ENCODE assay signal across 1 cellular context in the genomic region with DNA sequence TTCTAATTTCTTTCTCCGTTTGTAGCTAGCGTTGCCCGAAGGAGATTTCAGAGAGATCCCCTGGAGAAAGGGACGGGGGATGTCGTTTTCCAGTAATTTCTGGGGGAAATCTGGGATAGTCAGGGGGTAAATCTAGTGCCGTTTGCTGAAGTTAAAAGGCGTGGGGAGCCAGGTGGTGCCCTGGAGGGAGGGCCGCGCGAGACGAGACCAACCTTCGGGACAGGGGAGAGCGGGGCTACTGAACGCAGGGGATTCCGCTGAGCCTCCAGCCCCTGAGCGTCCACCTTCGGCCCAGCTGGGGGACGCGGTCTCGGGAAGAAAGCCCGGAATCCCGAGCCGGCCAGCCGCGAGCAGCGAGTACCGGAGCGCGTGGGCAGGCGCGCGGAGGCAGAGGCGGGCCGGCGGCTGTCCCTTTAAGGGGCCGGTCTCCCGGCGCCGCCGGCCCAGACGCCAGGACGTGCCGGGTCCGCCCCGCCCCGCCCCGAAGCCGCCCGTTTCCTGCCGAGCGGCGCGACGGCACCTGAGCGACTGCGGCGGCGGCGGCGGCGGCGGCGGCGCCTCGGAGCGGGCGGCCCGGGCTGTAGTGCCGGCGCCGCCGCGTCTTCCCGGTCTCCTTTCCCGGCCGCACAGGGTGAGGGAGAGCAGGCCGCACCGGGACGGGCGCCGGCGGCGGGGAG.
A peak's percentile ranks its signal among the peaks of the same experiment; 100 is the strongest.
TF ChIP-seq lines count a peak whose summit lies in the region.

A gene with protein sequence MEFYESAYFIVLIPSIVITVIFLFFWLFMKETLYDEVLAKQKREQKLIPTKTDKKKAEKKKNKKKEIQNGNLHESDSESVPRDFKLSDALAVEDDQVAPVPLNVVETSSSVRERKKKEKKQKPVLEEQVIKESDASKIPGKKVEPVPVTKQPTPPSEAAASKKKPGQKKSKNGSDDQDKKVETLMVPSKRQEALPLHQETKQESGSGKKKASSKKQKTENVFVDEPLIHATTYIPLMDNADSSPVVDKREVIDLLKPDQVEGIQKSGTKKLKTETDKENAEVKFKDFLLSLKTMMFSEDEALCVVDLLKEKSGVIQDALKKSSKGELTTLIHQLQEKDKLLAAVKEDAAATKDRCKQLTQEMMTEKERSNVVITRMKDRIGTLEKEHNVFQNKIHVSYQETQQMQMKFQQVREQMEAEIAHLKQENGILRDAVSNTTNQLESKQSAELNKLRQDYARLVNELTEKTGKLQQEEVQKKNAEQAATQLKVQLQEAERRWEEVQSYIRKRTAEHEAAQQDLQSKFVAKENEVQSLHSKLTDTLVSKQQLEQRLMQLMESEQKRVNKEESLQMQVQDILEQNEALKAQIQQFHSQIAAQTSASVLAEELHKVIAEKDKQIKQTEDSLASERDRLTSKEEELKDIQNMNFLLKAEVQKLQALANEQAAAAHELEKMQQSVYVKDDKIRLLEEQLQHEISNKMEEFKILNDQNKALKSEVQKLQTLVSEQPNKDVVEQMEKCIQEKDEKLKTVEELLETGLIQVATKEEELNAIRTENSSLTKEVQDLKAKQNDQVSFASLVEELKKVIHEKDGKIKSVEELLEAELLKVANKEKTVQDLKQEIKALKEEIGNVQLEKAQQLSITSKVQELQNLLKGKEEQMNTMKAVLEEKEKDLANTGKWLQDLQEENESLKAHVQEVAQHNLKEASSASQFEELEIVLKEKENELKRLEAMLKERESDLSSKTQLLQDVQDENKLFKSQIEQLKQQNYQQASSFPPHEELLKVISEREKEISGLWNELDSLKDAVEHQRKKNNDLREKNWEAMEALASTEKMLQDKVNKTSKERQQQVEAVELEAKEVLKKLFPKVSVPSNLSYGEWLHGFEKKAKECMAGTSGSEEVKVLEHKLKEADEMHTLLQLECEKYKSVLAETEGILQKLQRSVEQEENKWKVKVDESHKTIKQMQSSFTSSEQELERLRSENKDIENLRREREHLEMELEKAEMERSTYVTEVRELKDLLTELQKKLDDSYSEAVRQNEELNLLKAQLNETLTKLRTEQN (N-terminal part only) (plus strand): TSS at position 484 of the 677 bp plus-strand sequence. CDS start 31,842 bp downstream, outside the sequence.

TF ChIP-seq in HepG2, 621 proteins besides CTCF, POLR2A, EP300 and RAD21 (continued from another document):
- TF ChIP-seq, protein P1, sequence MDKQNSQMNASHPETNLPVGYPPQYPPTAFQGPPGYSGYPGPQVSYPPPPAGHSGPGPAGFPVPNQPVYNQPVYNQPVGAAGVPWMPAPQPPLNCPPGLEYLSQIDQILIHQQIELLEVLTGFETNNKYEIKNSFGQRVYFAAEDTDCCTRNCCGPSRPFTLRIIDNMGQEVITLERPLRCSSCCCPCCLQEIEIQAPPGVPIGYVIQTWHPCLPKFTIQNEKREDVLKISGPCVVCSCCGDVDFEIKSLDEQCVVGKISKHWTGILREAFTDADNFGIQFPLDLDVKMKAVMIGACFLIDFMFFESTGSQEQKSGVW (CRISPR knock-in tag; IDR thresholded peaks at IDR 0.05; ENCODE audit: borderline replicate concordance) = no peak
- TF ChIP-seq SKIL (CRISPR knock-in tag; IDR thresholded peaks at IDR 0.05; ENCODE audit: borderline replicate concordance) (no peak), HMG20B (CRISPR knock-in tag; conservative IDR thresholded peaks at IDR 0.05) (no peak), ERF (CRISPR knock-in tag; IDR thresholded peaks at IDR 0.05) (0 out of 2 replicates have a peak, but pooled peaks have one; percentile 48), NR2F2 (IDR thresholded peaks at IDR 0.05; ENCODE audit: borderline replicate concordance, low read depth) (no peak), ZBTB38 (CRISPR knock-in tag; IDR thresholded peaks at IDR 0.05) (no peak), ZSCAN31 (CRISPR knock-in tag; IDR thresholded peaks at IDR 0.05; ENCODE audit: low read depth) (no peak), KLF11 (CRISPR knock-in tag; IDR thresholded peaks at IDR 0.05) (no peak), ZNF432 (CRISPR knock-in tag; IDR thresholded peaks at IDR 0.05; ENCODE audit: borderline replicate concordance) (no peak), ZNF331 (CRISPR knock-in tag; IDR thresholded peaks at IDR 0.05) (no peak), BCL3 (CRISPR knock-in tag; IDR thresholded peaks at IDR 0.05) (peak; percentile 72; the same call in 1 of the 2 replicates), SMARCC2 (IDR thresholded peaks at IDR 0.05) (no peak)
- TF ChIP-seq, protein P2, sequence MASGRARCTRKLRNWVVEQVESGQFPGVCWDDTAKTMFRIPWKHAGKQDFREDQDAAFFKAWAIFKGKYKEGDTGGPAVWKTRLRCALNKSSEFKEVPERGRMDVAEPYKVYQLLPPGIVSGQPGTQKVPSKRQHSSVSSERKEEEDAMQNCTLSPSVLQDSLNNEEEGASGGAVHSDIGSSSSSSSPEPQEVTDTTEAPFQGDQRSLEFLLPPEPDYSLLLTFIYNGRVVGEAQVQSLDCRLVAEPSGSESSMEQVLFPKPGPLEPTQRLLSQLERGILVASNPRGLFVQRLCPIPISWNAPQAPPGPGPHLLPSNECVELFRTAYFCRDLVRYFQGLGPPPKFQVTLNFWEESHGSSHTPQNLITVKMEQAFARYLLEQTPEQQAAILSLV (CRISPR knock-in tag; IDR thresholded peaks at IDR 0.05; ENCODE audit: borderline replicate concordance) = no peak
- TF ChIP-seq, protein P3, sequence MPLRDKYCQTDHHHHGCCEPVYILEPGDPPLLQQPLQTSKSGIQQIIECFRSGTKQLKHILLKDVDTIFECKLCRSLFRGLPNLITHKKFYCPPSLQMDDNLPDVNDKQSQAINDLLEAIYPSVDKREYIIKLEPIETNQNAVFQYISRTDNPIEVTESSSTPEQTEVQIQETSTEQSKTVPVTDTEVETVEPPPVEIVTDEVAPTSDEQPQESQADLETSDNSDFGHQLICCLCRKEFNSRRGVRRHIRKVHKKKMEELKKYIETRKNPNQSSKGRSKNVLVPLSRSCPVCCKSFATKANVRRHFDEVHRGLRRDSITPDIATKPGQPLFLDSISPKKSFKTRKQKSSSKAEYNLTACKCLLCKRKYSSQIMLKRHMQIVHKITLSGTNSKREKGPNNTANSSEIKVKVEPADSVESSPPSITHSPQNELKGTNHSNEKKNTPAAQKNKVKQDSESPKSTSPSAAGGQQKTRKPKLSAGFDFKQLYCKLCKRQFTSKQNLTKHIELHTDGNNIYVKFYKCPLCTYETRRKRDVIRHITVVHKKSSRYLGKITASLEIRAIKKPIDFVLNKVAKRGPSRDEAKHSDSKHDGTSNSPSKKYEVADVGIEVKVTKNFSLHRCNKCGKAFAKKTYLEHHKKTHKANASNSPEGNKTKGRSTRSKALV (CRISPR knock-in tag; IDR thresholded peaks at IDR 0.05) = no peak
- TF ChIP-seq, protein P4, sequence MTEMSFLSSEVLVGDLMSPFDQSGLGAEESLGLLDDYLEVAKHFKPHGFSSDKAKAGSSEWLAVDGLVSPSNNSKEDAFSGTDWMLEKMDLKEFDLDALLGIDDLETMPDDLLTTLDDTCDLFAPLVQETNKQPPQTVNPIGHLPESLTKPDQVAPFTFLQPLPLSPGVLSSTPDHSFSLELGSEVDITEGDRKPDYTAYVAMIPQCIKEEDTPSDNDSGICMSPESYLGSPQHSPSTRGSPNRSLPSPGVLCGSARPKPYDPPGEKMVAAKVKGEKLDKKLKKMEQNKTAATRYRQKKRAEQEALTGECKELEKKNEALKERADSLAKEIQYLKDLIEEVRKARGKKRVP (CRISPR knock-in tag; IDR thresholded peaks at IDR 0.05) = no peak
